In the genomic region with DNA sequence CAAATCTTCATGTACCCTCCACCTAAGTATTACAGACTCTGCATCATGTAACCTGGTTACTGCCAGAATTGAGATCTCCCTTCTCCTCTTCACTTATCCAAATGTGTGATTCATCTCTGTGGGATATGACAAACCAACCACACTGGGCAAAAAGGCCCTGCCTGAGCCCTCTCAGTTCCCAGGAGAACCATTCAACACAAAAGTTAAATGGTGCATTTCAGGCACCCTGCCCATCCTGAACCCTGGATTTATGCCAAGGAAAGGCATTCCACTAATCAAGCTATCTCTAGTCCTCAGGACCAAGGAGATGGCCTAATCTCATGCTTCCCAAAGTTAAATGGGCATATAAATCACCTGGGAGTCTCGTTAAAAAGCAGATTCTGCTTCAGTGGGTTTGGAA, we compare ENCODE assay signal across 12 cellular contexts.
DNase-seq lines count a peak whose midpoint lies in the region; ATAC-seq and TF ChIP-seq lines count a peak whose summit lies in the region.
"Had no signal": no experiment of that assay in that cellular context is flagged by ENCODE, and none has a peak within 500 bp of the region (broad histone marks: within the 10 kb centered on the region; RNA-seq: fewer than 3 reads in every experiment).

No MANE protein-coding gene starts in this region.

- peak overlapping the region; percentile 60 for H3K27ac Mint-ChIP-seq in osteocyte (ENCODE audit: unreplicated experiment)
- no peak overlapping the region for H3K27ac Mint-ChIP-seq in activated T-helper 1 cell treated with anti-CD3 and anti-CD28 coated beads, Interleukin-12 subunit alpha, Interleukin-12 subunit beta, Interleukin-2, Interleukin-4 antibody, amounts not matched to agents 30 ng/mL and 10 ng/mL and 1 ng/mL, durations not matched to agents 14 hours and 24 hours and 36 hours
- no peak overlapping the region for H3K27ac Mint-ChIP-seq in activated CD8-positive, alpha-beta memory T cell treated with anti-CD3 and anti-CD28 coated beads, Interleukin-2, amount 10 ng/mL, durations not matched to agents 7 days and 5 days
- H3K27ac Mint-ChIP-seq: activated T-helper 2 cell treated with anti-CD3 and anti-CD28 coated beads, Interferon-gamma antibody, Interleukin-2, Interleukin-4, amounts not matched to agents 10 μg/mL and 5 μg/mL and 100 μg/mL, durations not matched to agents 14 hours and 24 hours and 36 hours; stimulated activated memory B cell treated with anti-CD40 and anti-IgM and Interleukin-4, amounts not matched to agents 10 μg/mL and 1 μg/mL and 100 μg/mL, for 72 hours had no signal

- H3K4me1 Mint-ChIP-seq in osteocyte (ENCODE audit: unreplicated experiment): peaks cover 58% of the 10 kb centered on the region
- H3K4me1 Mint-ChIP-seq in activated T-helper 1 cell treated with anti-CD3 and anti-CD28 coated beads, Interleukin-12 subunit alpha, Interleukin-12 subunit beta, Interleukin-2, Interleukin-4 antibody, amounts not matched to agents 30 ng/mL and 10 ng/mL and 1 ng/mL, durations not matched to agents 14 hours and 24 hours and 36 hours (ENCODE audit: low read depth): peaks cover 32% of the 10 kb centered on the region
- H3K4me1 Mint-ChIP-seq in activated CD8-positive, alpha-beta memory T cell treated with anti-CD3 and anti-CD28 coated beads, Interleukin-2, amount 10 ng/mL, durations not matched to agents 7 days and 5 days: peaks cover 16% of the 10 kb centered on the region

- ATAC-seq in activated CD8-positive, alpha-beta memory T cell treated with anti-CD3 and anti-CD28 coated beads, Interleukin-2, amount 10 ng/mL, durations not matched to agents 7 days and 5 days: no peak
- ATAC-seq: stimulated activated memory B cell treated with anti-CD40 and anti-IgM and Interleukin-4, amounts not matched to agents 10 μg/mL and 1 μg/mL and 100 μg/mL, for 72 hours had no signal

- no peak overlapping the region for H3K4me3 Mint-ChIP-seq in osteocyte (ENCODE audit: unreplicated experiment)
- no peak overlapping the region for H3K4me3 Mint-ChIP-seq in activated T-helper 1 cell treated with anti-CD3 and anti-CD28 coated beads, Interleukin-12 subunit alpha, Interleukin-12 subunit beta, Interleukin-2, Interleukin-4 antibody, amounts not matched to agents 30 ng/mL and 10 ng/mL and 1 ng/mL, durations not matched to agents 14 hours and 24 hours and 36 hours
- H3K4me3 Mint-ChIP-seq in activated CD8-positive, alpha-beta memory T cell treated with anti-CD3 and anti-CD28 coated beads, Interleukin-2, amount 10 ng/mL, durations not matched to agents 7 days and 5 days: no peak overlapping the region
- H3K4me3 Mint-ChIP-seq: stimulated activated memory B cell treated with anti-CD40 and anti-IgM and Interleukin-4, amounts not matched to agents 10 μg/mL and 1 μg/mL and 100 μg/mL, for 72 hours had no signal

- no peaks in the 10 kb centered on the region for H3K27me3 Mint-ChIP-seq in osteocyte (ENCODE audit: unreplicated experiment)
- no peaks in the 10 kb centered on the region for H3K27me3 Mint-ChIP-seq in activated T-helper 1 cell treated with anti-CD3 and anti-CD28 coated beads, Interleukin-12 subunit alpha, Interleukin-12 subunit beta, Interleukin-2, Interleukin-4 antibody, amounts not matched to agents 30 ng/mL and 10 ng/mL and 1 ng/mL, durations not matched to agents 14 hours and 24 hours and 36 hours (ENCODE audit: insufficient read depth)
- H3K27me3 Mint-ChIP-seq in activated CD8-positive, alpha-beta memory T cell treated with anti-CD3 and anti-CD28 coated beads, Interleukin-2, amount 10 ng/mL, durations not matched to agents 7 days and 5 days: no peaks in the 10 kb centered on the region
- H3K27me3 Mint-ChIP-seq: stimulated activated memory B cell treated with anti-CD40 and anti-IgM and Interleukin-4, amounts not matched to agents 10 μg/mL and 1 μg/mL and 100 μg/mL, for 72 hours had no signal

- no peaks in the 10 kb centered on the region for H3K9me3 Mint-ChIP-seq in osteocyte (ENCODE audit: unreplicated experiment)
- H3K9me3 Mint-ChIP-seq in activated T-helper 1 cell treated with anti-CD3 and anti-CD28 coated beads, Interleukin-12 subunit alpha, Interleukin-12 subunit beta, Interleukin-2, Interleukin-4 antibody, amounts not matched to agents 30 ng/mL and 10 ng/mL and 1 ng/mL, durations not matched to agents 14 hours and 24 hours and 36 hours: no peaks in the 10 kb centered on the region
- H3K9me3 Mint-ChIP-seq in activated CD8-positive, alpha-beta memory T cell treated with anti-CD3 and anti-CD28 coated beads, Interleukin-2, amount 10 ng/mL, durations not matched to agents 7 days and 5 days (ENCODE audit: low read depth): no peaks in the 10 kb centered on the region
- H3K9me3 Mint-ChIP-seq: stimulated activated memory B cell treated with anti-CD40 and anti-IgM and Interleukin-4, amounts not matched to agents 10 μg/mL and 1 μg/mL and 100 μg/mL, for 72 hours had no signal

- no peak for TF ChIP-seq CTCF in osteocyte (IDR thresholded peaks at IDR 0.05)
- TF ChIP-seq CTCF in GM13976 (IDR thresholded peaks at IDR 0.05; ENCODE audit: borderline replicate concordance, control extremely low read depth, extremely low read depth, insufficient read depth, missing control alignments): no peak

- DNase-seq in NCI-H345 (lab: John Stamatoyannopoulos, UW): peak; percentile 1
- DNase-seq in NCI-H345 treated with DMSO at 0.1 percent for 48 hours (lab: John Stamatoyannopoulos, UW; ENCODE audit: unreplicated experiment): no peak
- peak; percentile 100 for DNase-seq in M059J (ENCODE audit: low read depth)
- DNase-seq in astrocyte of the hippocampus (ENCODE audit: low read depth, low spot score): peak; percentile 91
- no peak for DNase-seq in osteocyte (ENCODE audit: extremely low spot score, unreplicated experiment)
- no peak for DNase-seq in GM13976 (ENCODE audit: low spot score)
- DNase-seq in activated T-helper 1 cell treated with anti-CD3 and anti-CD28 coated beads, Interleukin-12 subunit alpha, Interleukin-12 subunit beta, Interleukin-2, Interleukin-4 antibody, amounts not matched to agents 30 ng/mL and 10 ng/mL and 1 ng/mL, durations not matched to agents 14 hours and 24 hours and 36 hours (ENCODE audit: low spot score): no peak
- DNase-seq in activated CD8-positive, alpha-beta memory T cell treated with anti-CD3 and anti-CD28 coated beads, Interleukin-2, amount 10 ng/mL, durations not matched to agents 7 days and 5 days: no peak
- DNase-seq: glutamatergic neuron, pancreas had no signal

- in situ Hi-C loops in GM13976 (cut with MboI; ENCODE audit: low sequenced_read_pairs, unreplicated experiment): no loop called here

- CTCF ChIA-PET in activated CD8-positive, alpha-beta memory T cell treated with anti-CD3 and anti-CD28 coated beads, Interleukin-2, amount 10 ng/mL, durations not matched to agents 7 days and 5 days (lab: Charles Lee): no interaction called here

- intact Hi-C loops in activated T-helper 1 cell treated with anti-CD3 and anti-CD28 coated beads, Interleukin-12 subunit alpha, Interleukin-12 subunit beta, Interleukin-2, Interleukin-4 antibody, amounts not matched to agents 30 ng/mL and 10 ng/mL and 1 ng/mL, durations not matched to agents 14 hours and 24 hours and 36 hours (cut with micrococcal nuclease): no loop called here

- no peaks in the 10 kb centered on the region for H3K36me3 Mint-ChIP-seq in osteocyte (ENCODE audit: unreplicated experiment)
- peaks cover 6% of the 10 kb centered on the region for H3K36me3 Mint-ChIP-seq in activated T-helper 1 cell treated with anti-CD3 and anti-CD28 coated beads, Interleukin-12 subunit alpha, Interleukin-12 subunit beta, Interleukin-2, Interleukin-4 antibody, amounts not matched to agents 30 ng/mL and 10 ng/mL and 1 ng/mL, durations not matched to agents 14 hours and 24 hours and 36 hours (ENCODE audit: low read depth)
- H3K36me3 Mint-ChIP-seq in activated CD8-positive, alpha-beta memory T cell treated with anti-CD3 and anti-CD28 coated beads, Interleukin-2, amount 10 ng/mL, durations not matched to agents 7 days and 5 days: peaks cover 6% of the 10 kb centered on the region
- H3K36me3 Mint-ChIP-seq: stimulated activated memory B cell treated with anti-CD40 and anti-IgM and Interleukin-4, amounts not matched to agents 10 μg/mL and 1 μg/mL and 100 μg/mL, for 72 hours had no signal

Comparison
In these comparisons a context has a peak if more than half of its experiments do, and no peak if none do; other contexts are left out.
1. DNase-seq: peak in NCI-H345 (single experiment), M059J (single experiment) and astrocyte of the hippocampus (single experiment); none in NCI-H345 treated with DMSO at 0.1 percent for 48 hours (single experiment), osteocyte (single experiment), GM13976 (single experiment), activated T-helper 1 cell treated with anti-CD3 and anti-CD28 coated beads, Interleukin-12 subunit alpha, Interleukin-12 subunit beta, Interleukin-2, Interleukin-4 antibody, amounts not matched to agents 30 ng/mL and 10 ng/mL and 1 ng/mL, durations not matched to agents 14 hours and 24 hours and 36 hours (single experiment) and activated CD8-positive, alpha-beta memory T cell treated with anti-CD3 and anti-CD28 coated beads, Interleukin-2, amount 10 ng/mL, durations not matched to agents 7 days and 5 days (single experiment).